Comparison of ENCODE assay signal across 16 cellular contexts in genomic region chr1:181318858-181319235, GRCh38.
DNase-seq lines count a peak whose midpoint lies in the region; ATAC-seq, FAIRE-seq and TF ChIP-seq lines count a peak whose summit lies in the region.
"Had no signal": no experiment of that assay in that cellular context is flagged by ENCODE, and none has a peak within 500 bp of the region (broad histone marks: within the 10 kb centered on the region; RNA-seq: fewer than 3 reads in every experiment).

No MANE protein-coding gene starts in this region.

- H2BK120ac ChIP-seq in mesendoderm (ENCODE audit: low read depth, low read length): no peak overlapping the region

- ATAC-seq in GM21737 (IDR thresholded peaks at IDR 0.05; ENCODE audit: unreplicated experiment): no peak
- ATAC-seq in GM19023 (IDR thresholded peaks at IDR 0.05; ENCODE audit: unreplicated experiment): no peak
- ATAC-seq: left cardiac atrium had no signal

- no peaks in the 10 kb centered on the region for H3K79me2 ChIP-seq in mesendoderm (ENCODE audit: control insufficient read depth, insufficient read depth, low read length)
- H3K79me2 ChIP-seq: parathyroid adenoma had no signal

- H3K27ac ChIP-seq in CD4-positive, alpha-beta memory T cell (ENCODE audit: low read depth, low read length): no peak overlapping the region
- H3K27ac ChIP-seq in mesendoderm (ENCODE audit: low read depth, low read length): no peak overlapping the region
- H3K27ac ChIP-seq: parathyroid adenoma, uterus had no signal

- H4K8ac ChIP-seq in mesendoderm (ENCODE audit: low read depth, low read length): no peak overlapping the region

- POLR2A ChIA-PET in CD4-positive, alpha-beta memory T cell (lab: Charles Lee; ENCODE audit: partially characterized antibody): no interaction called here

- peaks cover 22% of the 10 kb centered on the region for H3K27me3 ChIP-seq in CD4-positive, alpha-beta memory T cell (ENCODE audit: insufficient read depth, low read length)
- peaks cover 59% of the 10 kb centered on the region for H3K27me3 ChIP-seq in adipocyte (replicated peaks; ENCODE audit: control insufficient read depth, insufficient read depth, low read length)
- H3K27me3 ChIP-seq in mesendoderm (ENCODE audit: insufficient read depth, low read length, poor library complexity): peaks cover 40% of the 10 kb centered on the region

- peaks cover 19 to 27% (median 21%) of the 10 kb centered on the region in 4 donors for H3K4me1 Mint-ChIP-seq in CD4-positive, alpha-beta memory T cell

- peaks cover 0 to 1% (median 0%) of the 10 kb centered on the region in 8 donors for H3K9me3 Mint-ChIP-seq in CD4-positive, alpha-beta memory T cell

- no peak overlapping the region for H3K23ac ChIP-seq in mesendoderm (ENCODE audit: low read length)

- no peaks in the 10 kb centered on the region for H3K36me3 Mint-ChIP-seq in CD4-positive, alpha-beta memory T cell

- no peak overlapping the region for H3K9ac ChIP-seq in adipocyte (ENCODE audit: low read length)
- H3K9ac ChIP-seq in mesendoderm (ENCODE audit: low read length): no peak overlapping the region
- H3K9ac ChIP-seq: parathyroid adenoma had no signal

- H3K27me3 Mint-ChIP-seq in CD4-positive, alpha-beta memory T cell: peaks cover 34 to 51% of the 10 kb centered on the region in 2 donors

- FAIRE-seq in GM19239 (lab: Jason Lieb, UNC): no peak

- H3K4me1 ChIP-seq in CD4-positive, alpha-beta memory T cell (ENCODE audit: insufficient read depth, low read length): peaks cover 12% of the 10 kb centered on the region
- H3K4me1 ChIP-seq in adipocyte (ENCODE audit: control insufficient read depth, insufficient read depth, low read length) (peaks cover 17% of the 10 kb centered on the region), mesendoderm (ENCODE audit: control insufficient read depth, low read depth, low read length) (no peaks in the 10 kb centered on the region)
- H3K4me1 ChIP-seq: BE2C, parathyroid adenoma, uterus had no signal

- WGBS in mesendoderm (ENCODE audit: extremely low coverage, insufficient coverage, low lambda C conversion rate): no CpG with 5 or more reads among the region's 12 CpGs

- H2AK5ac ChIP-seq in mesendoderm (ENCODE audit: low read length): no peak overlapping the region

- no peak overlapping the region for H2BK15ac ChIP-seq in mesendoderm (replicated peaks; ENCODE audit: low read depth)

- DNase-seq in CD4-positive, alpha-beta memory T cell: no peak
- peak; percentile 16 for DNase-seq in NB4 (ENCODE audit: low read depth)
- DNase-seq in adipocyte (ENCODE audit: low read depth): no peak
- peak; percentile 18 for DNase-seq in mesendoderm
- DNase-seq in GM19239 (ENCODE audit: insufficient read length, low spot score): no peak
- DNase-seq in pons (ENCODE audit: low spot score): no peak
- DNase-seq: BE2C; erythroblast; left cardiac atrium; NCI-H1105 treated with DMSO at 0.1 percent for 48 hours; NK-92 treated with Interleukin-12 subunit alpha and Interleukin-12 subunit beta, amount 100 ng/mL, for 24 hours; T1000; uterus had no signal

- TF ChIP-seq CTCF in NB4 (IDR thresholded peaks at IDR 0.05; ENCODE audit: low read depth, low read length): no peak

- H3K4me2 ChIP-seq in mesendoderm (ENCODE audit: low read length): peak overlapping the region; percentile 66

- no peak for TF ChIP-seq POLR2A in NB4 (IDR thresholded peaks at IDR 0.05; ENCODE audit: extremely low read depth, insufficient read length)

- no peak overlapping the region for H2BK5ac ChIP-seq in mesendoderm (ENCODE audit: low read length)

- CTCF ChIA-PET in CD4-positive, alpha-beta memory T cell (lab: Charles Lee; ENCODE audit: partially characterized antibody): no interaction called here

- no peak overlapping the region for H4K5ac ChIP-seq in mesendoderm (ENCODE audit: low read length)

- H3K18ac ChIP-seq in mesendoderm (ENCODE audit: low read length): no peak overlapping the region

- no peak overlapping the region for H3K27ac Mint-ChIP-seq in CD4-positive, alpha-beta memory T cell

- no peak overlapping the region for H3K56ac ChIP-seq in mesendoderm (ENCODE audit: low read length)

- intact Hi-C loops in CD4-positive, alpha-beta memory T cell (cut with micrococcal nuclease): loop anchor here (5.0 kb wide), 1 partner anchor 78 kb away; no protein-coding TSS in a partner anchor

- no peaks in the 10 kb centered on the region for H3K79me1 ChIP-seq in mesendoderm (ENCODE audit: low read length)

- H3K4ac ChIP-seq in mesendoderm (ENCODE audit: low read depth, low read length): no peak overlapping the region

- H3K4me3 ChIP-seq in CD4-positive, alpha-beta memory T cell (ENCODE audit: low read length in 2 of 2): no peak overlapping the region
- H3K4me3 ChIP-seq in NB4 (ENCODE audit: low read depth, low read length) (no peak overlapping the region), adipocyte (ENCODE audit: low read length) (peak overlapping the region; percentile 60), mesendoderm (ENCODE audit: low read length) (no peak overlapping the region)
- H3K4me3 ChIP-seq: uterus had no signal

- no peaks in the 10 kb centered on the region for H3K9me3 ChIP-seq in CD4-positive, alpha-beta memory T cell (ENCODE audit: control insufficient read depth in 1 of 2, low read length in 2 of 2)
- H3K9me3 ChIP-seq in adipocyte (ENCODE audit: control insufficient read depth, low read length): no peaks in the 10 kb centered on the region
- H3K9me3 ChIP-seq: BE2C, uterus had no signal

- H3K4me3 Mint-ChIP-seq in CD4-positive, alpha-beta memory T cell: peak overlapping the region; percentile 60 to 90 (median 78)

- no peaks in the 10 kb centered on the region for H3K36me3 ChIP-seq in CD4-positive, alpha-beta memory T cell (ENCODE audit: insufficient read depth, low read length)
- H3K36me3 ChIP-seq in adipocyte (ENCODE audit: control insufficient read depth, insufficient read depth, low read length, severe bottlenecking) (no peaks in the 10 kb centered on the region), mesendoderm (ENCODE audit: control insufficient read depth, insufficient read depth, low read length) (no peaks in the 10 kb centered on the region)
- H3K36me3 ChIP-seq: BE2C, uterus had no signal

Comparison
In these comparisons a context has a peak if more than half of its experiments do, and no peak if none do; other contexts are left out.
1. DNase-seq: peak in NB4 (single experiment) and mesendoderm (single experiment); none in CD4-positive, alpha-beta memory T cell (0 of 5), adipocyte (single experiment), GM19239 (single experiment) and pons (single experiment).